Comparison of ENCODE assay signal across 10 cellular contexts in genomic region chrX:57932266-57932665, GRCh38. TPM values are rescaled to one million over a fixed set of nuclear protein-coding genes. Genes with fewer than 3 reads are reported as not detected.
"Had no signal": no experiment of that assay in that cellular context is flagged by ENCODE, and none has a peak within 500 bp of the region (broad histone marks: within the 10 kb centered on the region; RNA-seq: fewer than 3 reads in every experiment).

No MANE protein-coding gene starts in this region.

- H3K4me1 ChIP-seq: HAP-1 had no signal

- H2AFZ ChIP-seq: GM23248, GM23338 had no signal

- H3K36me3 ChIP-seq: HAP-1 had no signal

- ATAC-seq: GM23338, HCT116 had no signal

- H3K4me3 ChIP-seq: GM23248, GM23338, HAP-1 had no signal

- H3K4me2 ChIP-seq: GM23338 had no signal

- H3K27ac ChIP-seq: GM23248 had no signal

- H3K9ac ChIP-seq: GM23248 had no signal

- H3K9me3 ChIP-seq: HAP-1 had no signal

- DNase-seq: GM23248, GOT3, H7, H9, HCEC 1CT, HFFc6 had no signal

RNA-seq across cellular contexts. Expression of gene ZXDA, which starts 22.0 kb away (rescaled TPM):
- total RNA-seq: H1, H9 had no signal
- polyA plus RNA-seq: H1 had no signal
